In the genomic region with DNA sequence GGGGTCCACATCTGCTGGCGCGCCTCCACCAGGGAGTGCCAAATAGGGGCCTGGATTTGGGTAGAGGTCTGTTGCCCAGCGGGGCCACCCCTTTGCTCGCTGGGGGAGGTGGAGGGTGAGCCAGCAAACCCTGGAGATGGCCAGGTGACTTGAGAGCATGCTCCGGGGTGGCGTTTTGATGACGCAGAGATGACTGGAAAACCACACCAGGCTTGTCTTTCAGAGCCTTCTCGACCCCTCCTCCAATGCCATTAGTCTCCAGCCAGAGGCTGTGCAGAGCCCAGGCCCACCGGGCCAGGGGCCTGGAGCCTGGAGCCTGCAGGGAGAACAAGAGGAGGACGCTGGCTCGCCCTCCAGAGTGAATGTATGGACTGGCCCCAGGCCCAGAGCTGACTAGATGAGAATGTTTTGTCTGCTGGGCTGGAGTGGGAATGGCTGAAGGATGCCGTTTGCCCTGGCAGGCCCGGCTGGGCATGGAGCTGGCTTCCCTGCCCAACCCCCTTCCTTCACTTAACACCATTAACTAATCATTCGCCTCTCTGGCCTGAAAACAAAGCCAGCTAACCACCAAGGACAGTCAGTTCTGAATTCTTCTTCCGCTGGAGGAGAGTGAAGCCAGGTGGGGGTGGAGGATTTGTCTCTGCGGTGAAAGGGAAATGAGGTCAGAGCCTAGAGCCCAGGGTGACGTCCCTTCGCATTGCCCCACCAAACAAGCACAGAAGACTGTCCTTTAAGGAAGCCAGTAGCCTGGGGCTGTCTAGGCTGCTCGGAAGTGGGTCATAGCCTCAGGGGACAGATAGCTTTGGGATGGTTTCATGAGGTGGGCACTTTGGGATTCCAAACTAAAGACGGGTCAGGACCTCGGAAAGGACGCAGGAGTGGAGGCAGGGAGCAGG, we compare ENCODE assay signal across 1 cellular context.
A peak's percentile ranks its signal among the peaks of the same experiment; 100 is the strongest.
TF ChIP-seq lines count a peak whose summit lies in the region.

No MANE protein-coding gene starts in this region.

TF ChIP-seq in HepG2, 621 proteins besides CTCF, POLR2A, EP300 and RAD21 (continued from another document and continues in another):
- no peak for TF ChIP-seq ZSCAN29 (CRISPR knock-in tag; conservative IDR thresholded peaks at IDR 0.05)
- TF ChIP-seq ZNF614 (CRISPR knock-in tag; IDR thresholded peaks at IDR 0.05; ENCODE audit: borderline replicate concordance) = no peak
- TF ChIP-seq, protein P1, sequence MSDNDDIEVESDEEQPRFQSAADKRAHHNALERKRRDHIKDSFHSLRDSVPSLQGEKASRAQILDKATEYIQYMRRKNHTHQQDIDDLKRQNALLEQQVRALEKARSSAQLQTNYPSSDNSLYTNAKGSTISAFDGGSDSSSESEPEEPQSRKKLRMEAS (IDR thresholded peaks at IDR 0.05) = no peak
- TF ChIP-seq, protein P2, sequence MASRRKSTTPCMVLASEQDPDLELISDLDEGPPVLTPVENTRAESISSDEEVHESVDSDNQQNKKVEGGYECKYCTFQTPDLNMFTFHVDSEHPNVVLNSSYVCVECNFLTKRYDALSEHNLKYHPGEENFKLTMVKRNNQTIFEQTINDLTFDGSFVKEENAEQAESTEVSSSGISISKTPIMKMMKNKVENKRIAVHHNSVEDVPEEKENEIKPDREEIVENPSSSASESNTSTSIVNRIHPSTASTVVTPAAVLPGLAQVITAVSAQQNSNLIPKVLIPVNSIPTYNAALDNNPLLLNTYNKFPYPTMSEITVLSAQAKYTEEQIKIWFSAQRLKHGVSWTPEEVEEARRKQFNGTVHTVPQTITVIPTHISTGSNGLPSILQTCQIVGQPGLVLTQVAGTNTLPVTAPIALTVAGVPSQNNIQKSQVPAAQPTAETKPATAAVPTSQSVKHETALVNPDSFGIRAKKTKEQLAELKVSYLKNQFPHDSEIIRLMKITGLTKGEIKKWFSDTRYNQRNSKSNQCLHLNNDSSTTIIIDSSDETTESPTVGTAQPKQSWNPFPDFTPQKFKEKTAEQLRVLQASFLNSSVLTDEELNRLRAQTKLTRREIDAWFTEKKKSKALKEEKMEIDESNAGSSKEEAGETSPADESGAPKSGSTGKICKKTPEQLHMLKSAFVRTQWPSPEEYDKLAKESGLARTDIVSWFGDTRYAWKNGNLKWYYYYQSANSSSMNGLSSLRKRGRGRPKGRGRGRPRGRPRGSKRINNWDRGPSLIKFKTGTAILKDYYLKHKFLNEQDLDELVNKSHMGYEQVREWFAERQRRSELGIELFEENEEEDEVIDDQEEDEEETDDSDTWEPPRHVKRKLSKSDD (CRISPR knock-in tag; IDR thresholded peaks at IDR 0.05; ENCODE audit: low read depth) = no peak
- no peak for TF ChIP-seq EHMT2 (IDR thresholded peaks at IDR 0.05; ENCODE audit: borderline replicate concordance, low read depth, low read length)
- TF ChIP-seq ZNF776 (CRISPR knock-in tag; IDR thresholded peaks at IDR 0.05) = no peak
- 0 out of 2 replicates have a peak, but pooled peaks have one; percentile 45 for TF ChIP-seq ZFY (CRISPR knock-in tag; IDR thresholded peaks at IDR 0.05)
- TF ChIP-seq, protein P3, sequence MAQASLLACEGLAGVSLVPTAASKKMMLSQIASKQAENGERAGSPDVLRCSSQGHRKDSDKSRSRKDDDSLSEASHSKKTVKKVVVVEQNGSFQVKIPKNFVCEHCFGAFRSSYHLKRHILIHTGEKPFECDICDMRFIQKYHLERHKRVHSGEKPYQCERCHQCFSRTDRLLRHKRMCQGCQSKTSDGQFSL (CRISPR knock-in tag; IDR thresholded peaks at IDR 0.05) = no peak
- TF ChIP-seq, protein P4, sequence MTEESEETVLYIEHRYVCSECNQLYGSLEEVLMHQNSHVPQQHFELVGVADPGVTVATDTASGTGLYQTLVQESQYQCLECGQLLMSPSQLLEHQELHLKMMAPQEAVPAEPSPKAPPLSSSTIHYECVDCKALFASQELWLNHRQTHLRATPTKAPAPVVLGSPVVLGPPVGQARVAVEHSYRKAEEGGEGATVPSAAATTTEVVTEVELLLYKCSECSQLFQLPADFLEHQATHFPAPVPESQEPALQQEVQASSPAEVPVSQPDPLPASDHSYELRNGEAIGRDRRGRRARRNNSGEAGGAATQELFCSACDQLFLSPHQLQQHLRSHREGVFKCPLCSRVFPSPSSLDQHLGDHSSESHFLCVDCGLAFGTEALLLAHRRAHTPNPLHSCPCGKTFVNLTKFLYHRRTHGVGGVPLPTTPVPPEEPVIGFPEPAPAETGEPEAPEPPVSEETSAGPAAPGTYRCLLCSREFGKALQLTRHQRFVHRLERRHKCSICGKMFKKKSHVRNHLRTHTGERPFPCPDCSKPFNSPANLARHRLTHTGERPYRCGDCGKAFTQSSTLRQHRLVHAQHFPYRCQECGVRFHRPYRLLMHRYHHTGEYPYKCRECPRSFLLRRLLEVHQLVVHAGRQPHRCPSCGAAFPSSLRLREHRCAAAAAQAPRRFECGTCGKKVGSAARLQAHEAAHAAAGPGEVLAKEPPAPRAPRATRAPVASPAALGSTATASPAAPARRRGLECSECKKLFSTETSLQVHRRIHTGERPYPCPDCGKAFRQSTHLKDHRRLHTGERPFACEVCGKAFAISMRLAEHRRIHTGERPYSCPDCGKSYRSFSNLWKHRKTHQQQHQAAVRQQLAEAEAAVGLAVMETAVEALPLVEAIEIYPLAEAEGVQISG (CRISPR knock-in tag; IDR thresholded peaks at IDR 0.05) = peak; percentile 14; the same call in 1 of the 2 replicates
- no peak for TF ChIP-seq FOXJ3 (CRISPR knock-in tag; IDR thresholded peaks at IDR 0.05; ENCODE audit: borderline replicate concordance)
- no peak for TF ChIP-seq ZNF552 (CRISPR knock-in tag; IDR thresholded peaks at IDR 0.05; ENCODE audit: borderline replicate concordance)
- peak; percentile 96 for TF ChIP-seq ZBTB21 (CRISPR knock-in tag; IDR thresholded peaks at IDR 0.05)
- no peak for TF ChIP-seq MTF1 (CRISPR knock-in tag; IDR thresholded peaks at IDR 0.05)
- TF ChIP-seq CHCHD3 (CRISPR knock-in tag; IDR thresholded peaks at IDR 0.05) = no peak
- TF ChIP-seq ZNF335 (CRISPR knock-in tag; IDR thresholded peaks at IDR 0.05) = peak; percentile 54; the same call in 1 of the 2 replicates
- TF ChIP-seq KLF12 (CRISPR knock-in tag; IDR thresholded peaks at IDR 0.05; ENCODE audit: borderline replicate concordance) = no peak
- TF ChIP-seq NCOA5 (CRISPR knock-in tag; IDR thresholded peaks at IDR 0.05) = no peak
- TF ChIP-seq, protein P5, sequence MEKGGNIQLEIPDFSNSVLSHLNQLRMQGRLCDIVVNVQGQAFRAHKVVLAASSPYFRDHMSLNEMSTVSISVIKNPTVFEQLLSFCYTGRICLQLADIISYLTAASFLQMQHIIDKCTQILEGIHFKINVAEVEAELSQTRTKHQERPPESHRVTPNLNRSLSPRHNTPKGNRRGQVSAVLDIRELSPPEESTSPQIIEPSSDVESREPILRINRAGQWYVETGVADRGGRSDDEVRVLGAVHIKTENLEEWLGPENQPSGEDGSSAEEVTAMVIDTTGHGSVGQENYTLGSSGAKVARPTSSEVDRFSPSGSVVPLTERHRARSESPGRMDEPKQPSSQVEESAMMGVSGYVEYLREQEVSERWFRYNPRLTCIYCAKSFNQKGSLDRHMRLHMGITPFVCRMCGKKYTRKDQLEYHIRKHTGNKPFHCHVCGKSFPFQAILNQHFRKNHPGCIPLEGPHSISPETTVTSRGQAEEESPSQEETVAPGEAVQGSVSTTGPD (CRISPR knock-in tag; IDR thresholded peaks at IDR 0.05) = 0 out of 2 replicates have a peak, but pooled peaks have one; percentile 12
- TF ChIP-seq ZNF34 (CRISPR knock-in tag; IDR thresholded peaks at IDR 0.05; ENCODE audit: borderline replicate concordance) = peak; percentile 53; the same call in 1 of the 2 replicates
- TF ChIP-seq, protein P6, sequence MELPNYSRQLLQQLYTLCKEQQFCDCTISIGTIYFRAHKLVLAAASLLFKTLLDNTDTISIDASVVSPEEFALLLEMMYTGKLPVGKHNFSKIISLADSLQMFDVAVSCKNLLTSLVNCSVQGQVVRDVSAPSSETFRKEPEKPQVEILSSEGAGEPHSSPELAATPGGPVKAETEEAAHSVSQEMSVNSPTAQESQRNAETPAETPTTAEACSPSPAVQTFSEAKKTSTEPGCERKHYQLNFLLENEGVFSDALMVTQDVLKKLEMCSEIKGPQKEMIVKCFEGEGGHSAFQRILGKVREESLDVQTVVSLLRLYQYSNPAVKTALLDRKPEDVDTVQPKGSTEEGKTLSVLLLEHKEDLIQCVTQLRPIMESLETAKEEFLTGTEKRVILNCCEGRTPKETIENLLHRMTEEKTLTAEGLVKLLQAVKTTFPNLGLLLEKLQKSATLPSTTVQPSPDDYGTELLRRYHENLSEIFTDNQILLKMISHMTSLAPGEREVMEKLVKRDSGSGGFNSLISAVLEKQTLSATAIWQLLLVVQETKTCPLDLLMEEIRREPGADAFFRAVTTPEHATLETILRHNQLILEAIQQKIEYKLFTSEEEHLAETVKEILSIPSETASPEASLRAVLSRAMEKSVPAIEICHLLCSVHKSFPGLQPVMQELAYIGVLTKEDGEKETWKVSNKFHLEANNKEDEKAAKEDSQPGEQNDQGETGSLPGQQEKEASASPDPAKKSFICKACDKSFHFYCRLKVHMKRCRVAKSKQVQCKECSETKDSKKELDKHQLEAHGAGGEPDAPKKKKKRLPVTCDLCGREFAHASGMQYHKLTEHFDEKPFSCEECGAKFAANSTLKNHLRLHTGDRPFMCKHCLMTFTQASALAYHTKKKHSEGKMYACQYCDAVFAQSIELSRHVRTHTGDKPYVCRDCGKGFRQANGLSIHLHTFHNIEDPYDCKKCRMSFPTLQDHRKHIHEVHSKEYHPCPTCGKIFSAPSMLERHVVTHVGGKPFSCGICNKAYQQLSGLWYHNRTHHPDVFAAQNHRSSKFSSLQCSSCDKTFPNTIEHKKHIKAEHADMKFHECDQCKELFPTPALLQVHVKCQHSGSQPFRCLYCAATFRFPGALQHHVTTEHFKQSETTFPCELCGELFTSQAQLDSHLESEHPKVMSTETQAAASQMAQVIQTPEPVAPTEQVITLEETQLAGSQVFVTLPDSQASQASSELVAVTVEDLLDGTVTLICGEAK (IDR thresholded peaks at IDR 0.05) = no peak
- TF ChIP-seq, protein P6 (CRISPR knock-in tag; IDR thresholded peaks at IDR 0.05) = 0 out of 2 replicates have a peak, but pooled peaks have one; percentile 24
- no peak for TF ChIP-seq ZNF33A (CRISPR knock-in tag; IDR thresholded peaks at IDR 0.05; ENCODE audit: borderline replicate concordance)
- TF ChIP-seq SALL1 (CRISPR knock-in tag; IDR thresholded peaks at IDR 0.05) = peak; percentile 16; the same call in 1 of the 2 replicates
- TF ChIP-seq HNRNPLL (IDR thresholded peaks at IDR 0.05; ENCODE audit: low read depth, low read length, poor library complexity, severe bottlenecking) = peak; percentile 15
- TF ChIP-seq ZNF317 (CRISPR knock-in tag; IDR thresholded peaks at IDR 0.05) = no peak
- TF ChIP-seq AGO1 (IDR thresholded peaks at IDR 0.05; ENCODE audit: low read depth, low read length, poor library complexity, severe bottlenecking) = no peak
- TF ChIP-seq, protein P7, sequence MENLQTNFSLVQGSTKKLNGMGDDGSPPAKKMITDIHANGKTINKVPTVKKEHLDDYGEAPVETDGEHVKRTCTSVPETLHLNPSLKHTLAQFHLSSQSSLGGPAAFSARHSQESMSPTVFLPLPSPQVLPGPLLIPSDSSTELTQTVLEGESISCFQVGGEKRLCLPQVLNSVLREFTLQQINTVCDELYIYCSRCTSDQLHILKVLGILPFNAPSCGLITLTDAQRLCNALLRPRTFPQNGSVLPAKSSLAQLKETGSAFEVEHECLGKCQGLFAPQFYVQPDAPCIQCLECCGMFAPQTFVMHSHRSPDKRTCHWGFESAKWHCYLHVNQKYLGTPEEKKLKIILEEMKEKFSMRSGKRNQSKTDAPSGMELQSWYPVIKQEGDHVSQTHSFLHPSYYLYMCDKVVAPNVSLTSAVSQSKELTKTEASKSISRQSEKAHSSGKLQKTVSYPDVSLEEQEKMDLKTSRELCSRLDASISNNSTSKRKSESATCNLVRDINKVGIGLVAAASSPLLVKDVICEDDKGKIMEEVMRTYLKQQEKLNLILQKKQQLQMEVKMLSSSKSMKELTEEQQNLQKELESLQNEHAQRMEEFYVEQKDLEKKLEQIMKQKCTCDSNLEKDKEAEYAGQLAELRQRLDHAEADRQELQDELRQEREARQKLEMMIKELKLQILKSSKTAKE (CRISPR knock-in tag; IDR thresholded peaks at IDR 0.05; ENCODE audit: borderline replicate concordance) = no peak
- no peak for TF ChIP-seq GZF1 (CRISPR knock-in tag; IDR thresholded peaks at IDR 0.05)
- TF ChIP-seq SETDB1 (CRISPR knock-in tag; IDR thresholded peaks at IDR 0.05; ENCODE audit: borderline replicate concordance) = no peak
- TF ChIP-seq, protein P8, sequence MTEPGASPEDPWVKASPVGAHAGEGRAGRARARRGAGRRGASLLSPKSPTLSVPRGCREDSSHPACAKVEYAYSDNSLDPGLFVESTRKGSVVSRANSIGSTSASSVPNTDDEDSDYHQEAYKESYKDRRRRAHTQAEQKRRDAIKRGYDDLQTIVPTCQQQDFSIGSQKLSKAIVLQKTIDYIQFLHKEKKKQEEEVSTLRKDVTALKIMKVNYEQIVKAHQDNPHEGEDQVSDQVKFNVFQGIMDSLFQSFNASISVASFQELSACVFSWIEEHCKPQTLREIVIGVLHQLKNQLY (CRISPR knock-in tag; IDR thresholded peaks at IDR 0.05) = no peak
- TF ChIP-seq, protein P9, sequence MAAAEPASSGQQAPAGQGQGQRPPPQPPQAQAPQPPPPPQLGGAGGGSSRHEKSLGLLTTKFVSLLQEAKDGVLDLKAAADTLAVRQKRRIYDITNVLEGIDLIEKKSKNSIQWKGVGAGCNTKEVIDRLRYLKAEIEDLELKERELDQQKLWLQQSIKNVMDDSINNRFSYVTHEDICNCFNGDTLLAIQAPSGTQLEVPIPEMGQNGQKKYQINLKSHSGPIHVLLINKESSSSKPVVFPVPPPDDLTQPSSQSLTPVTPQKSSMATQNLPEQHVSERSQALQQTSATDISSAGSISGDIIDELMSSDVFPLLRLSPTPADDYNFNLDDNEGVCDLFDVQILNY (CRISPR knock-in tag; conservative IDR thresholded peaks at IDR 0.05) = no peak
